In genomic region chr16:2159052-2159838, GRCh38 we compare ENCODE assay signal across 9 cellular contexts. TPM values are rescaled to one million over a fixed set of nuclear protein-coding genes. Genes with fewer than 3 reads are reported as not detected.
DNase-seq lines count a peak whose midpoint lies in the region; ATAC-seq and TF ChIP-seq lines count a peak whose summit lies in the region.
"Had no signal": no experiment of that assay in that cellular context is flagged by ENCODE, and none has a peak within 500 bp of the region (broad histone marks: within the 10 kb centered on the region; RNA-seq: fewer than 3 reads in every experiment).

No MANE protein-coding gene starts in this region.

- H3K9me2 ChIP-seq in Karpas-422 (replicated peaks; ENCODE audit: insufficient read depth, low read length) = no peaks in the 10 kb centered on the region

- peaks cover 89% of the 10 kb centered on the region for H3K79me2 ChIP-seq in Karpas-422 (ENCODE audit: low read length)

- no peaks in the 10 kb centered on the region for H3K27me3 Mint-ChIP-seq in memory B cell
- peaks cover 8% of the 10 kb centered on the region for H3K27me3 Mint-ChIP-seq in activated naive CD8-positive, alpha-beta T cell treated with anti-CD3 and anti-CD28 coated beads for 36 hours

- H3K9ac ChIP-seq in Karpas-422 (ENCODE audit: low read length) = peak overlapping the region; percentile 81

- peaks cover 63% of the 10 kb centered on the region for H4K20me1 ChIP-seq in Karpas-422 (ENCODE audit: insufficient read depth, low read depth, low read length)

- H3K36me3 ChIP-seq in Karpas-422 (ENCODE audit: insufficient read depth, low read length) = peaks cover 9% of the 10 kb centered on the region
- no peaks in the 10 kb centered on the region for H3K36me3 ChIP-seq in thoracic aorta

- ATAC-seq in memory B cell (ENCODE audit: low read depth) (no peak), thoracic aorta (ENCODE audit: insufficient number of reproducible peaks, low FRiP score, low read depth) (no peak), GM21381 (IDR thresholded peaks at IDR 0.05; ENCODE audit: unreplicated experiment) (no peak), HG02885 (IDR thresholded peaks at IDR 0.05; ENCODE audit: poor library complexity, unreplicated experiment) (no peak)

- peaks cover 54% of the 10 kb centered on the region for H3K4me1 ChIP-seq in Karpas-422 (ENCODE audit: low read length)
- H3K4me1 ChIP-seq in thoracic aorta (ENCODE audit: control insufficient read depth in 1 of 2, low read depth in 2 of 2) = peaks cover 18 to 54% of the 10 kb centered on the region in 2 donors

- no peak overlapping the region for H2AFZ ChIP-seq in Karpas-422 (ENCODE audit: low read length)

- H3K27ac Mint-ChIP-seq in memory B cell = no peak overlapping the region
- H3K27ac Mint-ChIP-seq in activated naive CD8-positive, alpha-beta T cell treated with anti-CD3 and anti-CD28 coated beads for 36 hours = no peak overlapping the region

- peak; percentile 74 for DNase-seq in Karpas-422
- peak; percentile 61 for DNase-seq in cerebellar cortex (ENCODE audit: low spot score)
- DNase-seq in memory B cell (ENCODE audit: low spot score in 2 of 2) = no peak
- no peak for DNase-seq in thoracic aorta (ENCODE audit: low spot score)
- no peak for DNase-seq in activated naive CD8-positive, alpha-beta T cell treated with anti-CD3 and anti-CD28 coated beads for 36 hours
- DNase-seq: NCI-H1417 had no signal

- peaks cover 41% of the 10 kb centered on the region for H3K4me1 Mint-ChIP-seq in memory B cell
- H3K4me1 Mint-ChIP-seq in activated naive CD8-positive, alpha-beta T cell treated with anti-CD3 and anti-CD28 coated beads for 36 hours = peaks cover 17% of the 10 kb centered on the region

- peak overlapping the region; percentile 66 for H3K4me3 ChIP-seq in Karpas-422 (ENCODE audit: low read length)
- H3K4me3 ChIP-seq in thoracic aorta = peak overlapping the region; percentile 60

- H3K9me3 Mint-ChIP-seq in memory B cell = no peaks in the 10 kb centered on the region
- no peaks in the 10 kb centered on the region for H3K9me3 Mint-ChIP-seq in activated naive CD8-positive, alpha-beta T cell treated with anti-CD3 and anti-CD28 coated beads for 36 hours

- no peak for TF ChIP-seq CTCF in thoracic aorta (IDR thresholded peaks at IDR 0.05)

- H3K9me3 ChIP-seq in Karpas-422 (ENCODE audit: low read length) = no peaks in the 10 kb centered on the region
- no peaks in the 10 kb centered on the region for H3K9me3 ChIP-seq in thoracic aorta
- H3K9me3 ChIP-seq: neutrophil had no signal

- no peaks in the 10 kb centered on the region for H3K36me3 Mint-ChIP-seq in memory B cell
- peaks cover 15% of the 10 kb centered on the region for H3K36me3 Mint-ChIP-seq in activated naive CD8-positive, alpha-beta T cell treated with anti-CD3 and anti-CD28 coated beads for 36 hours

- peak overlapping the region; percentile 17 for H3K4me3 Mint-ChIP-seq in memory B cell
- H3K4me3 Mint-ChIP-seq in activated naive CD8-positive, alpha-beta T cell treated with anti-CD3 and anti-CD28 coated beads for 36 hours = no peak overlapping the region

- H3K27ac ChIP-seq in Karpas-422 (ENCODE audit: low read length) (peak overlapping the region; percentile 78), thoracic aorta (peak overlapping the region; percentile 23 to 56)
- H3K27ac ChIP-seq: neutrophil had no signal

- H3K27me3 ChIP-seq in Karpas-422 (ENCODE audit: low read length) (no peaks in the 10 kb centered on the region), thoracic aorta (replicated peaks; ENCODE audit: insufficient read depth) (no peaks in the 10 kb centered on the region)
- H3K27me3 ChIP-seq: neutrophil had no signal

- H3K4me2 ChIP-seq in Karpas-422 (ENCODE audit: low read depth, low read length, poor library complexity, severe bottlenecking) = peak overlapping the region; percentile 83

RNA-seq across cellular contexts. Expression of gene TRAF7, which starts 3.7 kb away (rescaled TPM):
- 68.3 and 110 TPM in 2 replicates for total RNA-seq in Karpas-422 (2014; rRNA removed; shearing (Covaris generic); ENCODE audit: low replicate concordance)
- 10 to 100 TPM; 34.1 to 54.8 TPM for total RNA-seq in thoracic aorta
- total RNA-seq in activated naive CD8-positive, alpha-beta T cell treated with anti-CD3 and anti-CD28 coated beads for 36 hours = 10 to 100 TPM; 86.4 to 89.2 TPM

RNA-seq across cellular contexts. Expression of gene RAB26, which starts 10.8 kb away (rescaled TPM):
- 12.8 and 15.0 TPM in 2 replicates for total RNA-seq in Karpas-422 (2014; rRNA removed; shearing (Covaris generic); ENCODE audit: low replicate concordance)
- not detected for total RNA-seq in thoracic aorta
- under 1 TPM; 0.26 to 0.35 TPM for total RNA-seq in activated naive CD8-positive, alpha-beta T cell treated with anti-CD3 and anti-CD28 coated beads for 36 hours

RNA-seq across cellular contexts. Expression of gene PKD1, which starts 23.5 kb away (rescaled TPM):
- total RNA-seq in Karpas-422 (2014; rRNA removed; shearing (Covaris generic); ENCODE audit: low replicate concordance) = 72.8 and 110 TPM in 2 replicates
- total RNA-seq in thoracic aorta = 1,000 to 10,000 TPM in 1 of 2 donors, 100 to 1,000 TPM in 1; 838 to 1,071 TPM
- total RNA-seq in activated naive CD8-positive, alpha-beta T cell treated with anti-CD3 and anti-CD28 coated beads for 36 hours = 10 to 100 TPM; 52.6 to 54.5 TPM

RNA-seq across cellular contexts. Expression of gene CASKIN1, which starts 37.2 kb away (rescaled TPM):
- total RNA-seq in Karpas-422 (2014; rRNA removed; shearing (Covaris generic); ENCODE audit: low replicate concordance) = 0.14 TPM in 1 of 2 replicates, not detected in the other
- total RNA-seq in thoracic aorta = not detected
- 1 to 10 TPM; 1.8 to 3.4 TPM for total RNA-seq in activated naive CD8-positive, alpha-beta T cell treated with anti-CD3 and anti-CD28 coated beads for 36 hours

RNA-seq across cellular contexts. Expression of gene MLST8, which starts 46.0 kb away (rescaled TPM):
- 46.3 and 67.0 TPM in 2 replicates for total RNA-seq in Karpas-422 (2014; rRNA removed; shearing (Covaris generic); ENCODE audit: low replicate concordance)
- total RNA-seq in thoracic aorta = 10 to 100 TPM; 13.7 to 47.7 TPM
- 10 to 100 TPM; 89.5 to 92.3 TPM for total RNA-seq in activated naive CD8-positive, alpha-beta T cell treated with anti-CD3 and anti-CD28 coated beads for 36 hours

Comparison
In these comparisons a context has a peak if more than half of its experiments do, and no peak if none do; other contexts are left out.
1. DNase-seq: peak in Karpas-422 (single experiment) and cerebellar cortex (single experiment); none in memory B cell (0 of 2), thoracic aorta (single experiment) and activated naive CD8-positive, alpha-beta T cell treated with anti-CD3 and anti-CD28 coated beads for 36 hours (single experiment).
2. RNA of gene RAB26, which starts 10.8 kb away (total RNA-seq): 12.8 to 15.0 TPM in Karpas-422; 0.26 to 0.35 TPM in activated naive CD8-positive, alpha-beta T cell treated with anti-CD3 and anti-CD28 coated beads for 36 hours and not detected in thoracic aorta; every median in the first group is over 10 times any median in the second.